In the genomic region with DNA sequence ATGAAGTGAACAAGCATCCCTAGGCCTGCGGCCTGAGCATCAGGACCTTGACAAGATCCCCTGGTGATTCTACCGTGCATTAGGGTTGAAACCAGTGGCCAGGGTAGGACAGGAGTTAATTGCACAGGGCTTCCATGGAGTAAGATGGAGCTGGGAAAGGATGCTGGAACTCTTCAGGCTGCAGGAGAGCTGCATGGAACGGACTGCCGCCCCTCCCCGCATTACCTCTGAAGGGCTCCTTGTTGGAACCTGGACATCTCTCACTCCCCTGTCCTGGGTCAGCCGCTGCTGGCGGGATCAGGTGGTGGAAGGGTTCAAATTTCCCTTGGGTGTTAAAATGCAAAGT, we compare ENCODE assay signal across 21 cellular contexts.
DNase-seq lines count a peak whose midpoint lies in the region; ATAC-seq, FAIRE-seq and TF ChIP-seq lines count a peak whose summit lies in the region.
"Had no signal": no experiment of that assay in that cellular context is flagged by ENCODE, and none has a peak within 500 bp of the region (broad histone marks: within the 10 kb centered on the region; RNA-seq: fewer than 3 reads in every experiment).

No MANE protein-coding gene starts in this region.

- H3K9me3 ChIP-seq in DND-41 (ENCODE audit: insufficient read depth, low read length, severe bottlenecking) (peaks cover 2% of the 10 kb centered on the region), kidney (ENCODE audit: control insufficient read depth in 1 of 2, low read length in 2 of 2) (no peaks in the 10 kb centered on the region)
- H3K9me3 ChIP-seq: tibial nerve had no signal

- no peaks in the 10 kb centered on the region for H4K20me1 ChIP-seq in DND-41 (ENCODE audit: insufficient read depth, low read length)

- no peaks in the 10 kb centered on the region for H3K36me3 Mint-ChIP-seq in stimulated activated effector memory CD8-positive, alpha-beta T cell treated with anti-CD3 and anti-CD28 coated beads, Interleukin-12 subunit alpha, Interleukin-12 subunit beta, amount 100 ng/mL, for 72 hours
- H3K36me3 Mint-ChIP-seq: naive thymus-derived CD8-positive, alpha-beta T cell; T-cell had no signal

- no peak for FAIRE-seq in kidney (lab: Jason Lieb, UNC)
- FAIRE-seq: D721Med, frontal cortex had no signal

- no peak overlapping the region for H3K9ac ChIP-seq in DND-41 (ENCODE audit: low read depth, low read length)
- H3K9ac ChIP-seq in kidney (ENCODE audit: low read length in 2 of 2): no peak overlapping the region

- intact Hi-C loops in kidney (cut with DNase I): no loop called here

- no peaks in the 10 kb centered on the region for H3K79me2 ChIP-seq in DND-41 (ENCODE audit: insufficient read depth, low read length)

- peaks cover 61% of the 10 kb centered on the region for H3K4me1 Mint-ChIP-seq in stimulated activated effector memory CD8-positive, alpha-beta T cell treated with anti-CD3 and anti-CD28 coated beads, Interleukin-12 subunit alpha, Interleukin-12 subunit beta, amount 100 ng/mL, for 72 hours

- H3K27me3 ChIP-seq in DND-41 (ENCODE audit: insufficient read depth, low read length, poor library complexity): no peaks in the 10 kb centered on the region
- H3K27me3 ChIP-seq: tibial nerve had no signal

- peak overlapping the region; percentile 31 for H3K4me3 Mint-ChIP-seq in stimulated activated effector memory CD8-positive, alpha-beta T cell treated with anti-CD3 and anti-CD28 coated beads, Interleukin-12 subunit alpha, Interleukin-12 subunit beta, amount 100 ng/mL, for 72 hours
- H3K4me3 Mint-ChIP-seq: activated CD8-positive, alpha-beta T cell treated with anti-CD3 and anti-CD28 coated beads for 36 hours; activated naive CD4-positive, alpha-beta T cell treated with anti-CD3 and anti-CD28 coated beads for 36 hours; H9; naive thymus-derived CD8-positive, alpha-beta T cell; T-cell had no signal

- no peak for ATAC-seq in DND-41 (ENCODE audit: insufficient read depth, low read depth)
- ATAC-seq in stimulated activated effector memory CD8-positive, alpha-beta T cell treated with anti-CD3 and anti-CD28 coated beads, Interleukin-12 subunit alpha, Interleukin-12 subunit beta, amount 100 ng/mL, for 72 hours: no peak
- ATAC-seq: naive thymus-derived CD8-positive, alpha-beta T cell; T-cell had no signal

- no peaks in the 10 kb centered on the region for H3K36me3 ChIP-seq in DND-41 (ENCODE audit: insufficient read depth, low read length)
- H3K36me3 ChIP-seq in kidney (ENCODE audit: control insufficient read depth in 1 of 2, insufficient read depth in 2 of 2, low read length in 2 of 2): no peaks in the 10 kb centered on the region
- H3K36me3 ChIP-seq: tibial nerve had no signal

- no peak overlapping the region for H3K4me3 ChIP-seq in DND-41 (ENCODE audit: low read depth in 1 of 2, low read length in 2 of 2)
- H3K4me3 ChIP-seq in kidney (ENCODE audit: low read length in 2 of 2): no peak overlapping the region
- H3K4me3 ChIP-seq: tibial nerve had no signal

- H3K27ac ChIP-seq in DND-41 (ENCODE audit: low read length): peak overlapping the region; percentile 53; the same call in 1 of the 2 replicates
- H3K27ac ChIP-seq in kidney (ENCODE audit: low read depth in 2 of 2, low read length in 2 of 2): peak overlapping the region; percentile 29 to 78

- no peak overlapping the region for H3K4me2 ChIP-seq in DND-41 (ENCODE audit: insufficient read depth, low read length)

- H2AFZ ChIP-seq in DND-41 (ENCODE audit: low read depth, low read length): no peak overlapping the region

- no peaks in the 10 kb centered on the region for H3K9me3 Mint-ChIP-seq in stimulated activated effector memory CD8-positive, alpha-beta T cell treated with anti-CD3 and anti-CD28 coated beads, Interleukin-12 subunit alpha, Interleukin-12 subunit beta, amount 100 ng/mL, for 72 hours
- H3K9me3 Mint-ChIP-seq: naive thymus-derived CD8-positive, alpha-beta T cell; T-cell had no signal

- H3K27ac Mint-ChIP-seq in stimulated activated effector memory CD8-positive, alpha-beta T cell treated with anti-CD3 and anti-CD28 coated beads, Interleukin-12 subunit alpha, Interleukin-12 subunit beta, amount 100 ng/mL, for 72 hours: peak overlapping the region; percentile 79
- H3K27ac Mint-ChIP-seq: activated CD8-positive, alpha-beta T cell treated with anti-CD3 and anti-CD28 coated beads for 36 hours; activated naive CD4-positive, alpha-beta T cell treated with anti-CD3 and anti-CD28 coated beads for 36 hours; H9; T-cell had no signal

- peaks cover 66% of the 10 kb centered on the region for H3K4me1 ChIP-seq in DND-41 (ENCODE audit: insufficient read depth, low read length)
- H3K4me1 ChIP-seq in kidney (ENCODE audit: control insufficient read depth in 1 of 2, insufficient read depth in 1 of 2, low read depth in 1 of 2, low read length in 2 of 2): peaks cover 11 to 24% of the 10 kb centered on the region in 2 donors

- TF ChIP-seq CTCF in DND-41 (IDR thresholded peaks at IDR 0.05; ENCODE audit: borderline replicate concordance, extremely low read depth, low read length, poor library complexity, severe bottlenecking) (no peak), LNCAP (IDR thresholded peaks at IDR 0.05) (0 out of 2 replicates have a peak, but pooled peaks have one; percentile 24), kidney (IDR thresholded peaks at IDR 0.05; ENCODE audit: borderline replicate concordance, extremely low read depth, insufficient read depth) (no peak)

- no peak for DNase-seq in DND-41
- DNase-seq in kidney: no peak
- no peak for DNase-seq in stimulated activated effector memory CD8-positive, alpha-beta T cell treated with anti-CD3 and anti-CD28 coated beads, Interleukin-12 subunit alpha, Interleukin-12 subunit beta, amount 100 ng/mL, for 72 hours (ENCODE audit: low spot score in 2 of 2)
- DNase-seq in activated CD4-positive, alpha-beta T cell treated with anti-CD3 and anti-CD28 coated beads, Interleukin-2, amount 50 U/mL, for 48 hours: no peak
- DNase-seq in activated gamma-delta T cell (lab: John Stamatoyannopoulos, UW): no peak
- DNase-seq in T-helper 9 cell: no peak
- no peak for DNase-seq in NCI-H2196 (lab: John Stamatoyannopoulos, UW; ENCODE audit: unreplicated experiment)
- DNase-seq: activated CD8-positive, alpha-beta T cell treated with anti-CD3 and anti-CD28 coated beads for 36 hours; activated naive CD4-positive, alpha-beta T cell treated with anti-CD3 and anti-CD28 coated beads for 36 hours; activated T-cell treated with anti-CD3 and anti-CD28 coated beads, Interleukin-2, amount 50 U/mL, for 1 hour; central memory CD4-positive, alpha-beta T cell; naive thymus-derived CD8-positive, alpha-beta T cell; NCI-H1694 treated with DMSO at 0.1 percent for 48 hours; NCI-H446 treated with DMSO at 0.1 percent for 48 hours; stimulated activated naive CD4-positive, alpha-beta T cell had no signal
